Comparison of ENCODE assay signal across 13 cellular contexts in the genomic region with DNA sequence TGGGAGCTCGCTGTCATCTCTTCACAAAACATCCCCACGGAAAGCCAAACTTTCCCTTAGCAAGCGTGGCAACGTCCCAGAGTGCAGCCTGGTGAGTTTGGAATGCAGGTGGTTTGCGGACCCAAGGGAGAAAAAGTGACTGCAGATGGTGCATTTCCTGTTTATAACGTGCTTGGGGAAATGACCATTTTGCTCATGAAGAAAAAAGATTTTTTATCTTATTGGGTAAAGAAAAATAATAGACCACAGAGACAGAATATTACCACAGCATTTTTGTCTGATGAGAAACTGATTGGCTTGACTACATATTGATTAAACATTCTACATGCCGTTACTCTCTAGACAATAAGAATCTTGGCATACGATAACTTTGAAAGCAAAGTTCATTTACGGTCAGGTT.
DNase-seq lines count a peak whose midpoint lies in the region; ATAC-seq, FAIRE-seq and TF ChIP-seq lines count a peak whose summit lies in the region.
"Had no signal": no experiment of that assay in that cellular context is flagged by ENCODE, and none has a peak within 500 bp of the region (broad histone marks: within the 10 kb centered on the region; RNA-seq: fewer than 3 reads in every experiment).

No MANE protein-coding gene starts in this region.

- no peaks in the 10 kb centered on the region for H3K9me3 Mint-ChIP-seq in glutamatergic neuron (ENCODE audit: unreplicated experiment)

- no peaks in the 10 kb centered on the region for H3K36me3 ChIP-seq in brain microvascular endothelial cell (replicated peaks)
- H3K36me3 ChIP-seq: adrenal gland had no signal

- no peaks in the 10 kb centered on the region for H3K27me3 Mint-ChIP-seq in glutamatergic neuron (ENCODE audit: unreplicated experiment)

- no peaks in the 10 kb centered on the region for H3K36me3 Mint-ChIP-seq in glutamatergic neuron (ENCODE audit: unreplicated experiment)

- intact Hi-C loops in Right ventricle myocardium inferior (cut with DNase I), result no loop called here
- intact Hi-C loops in cardiac septum (cut with DNase I), result no loop called here
- intact Hi-C loops in right cardiac atrium (cut with DNase I), result no loop called here

- no peak for DNase-seq in Right ventricle myocardium inferior (ENCODE audit: missing footprints)
- no peak for DNase-seq in cardiac septum (ENCODE audit: low spot score)
- peak; percentile 60 for DNase-seq in brain microvascular endothelial cell
- peak; percentile 49 to 82 (median 65) for DNase-seq in right cardiac atrium
- no peak for DNase-seq in GM12891 (ENCODE audit: insufficient read length, low spot score)
- DNase-seq in GOT3 (lab: John Stamatoyannopoulos, UW), result no peak
- no peak for DNase-seq in glutamatergic neuron
- no peak for DNase-seq in stimulated activated CD4-positive, alpha-beta T cell treated with anti-CD3 and anti-CD28 coated beads, Interleukin-2, amount 100 ng/mL, for 48 hours
- DNase-seq: adrenal gland, NCI-H1092 treated with DMSO at 0.1 percent for 48 hours, NCI-H446, testis had no signal

- WGBS in right cardiac atrium, result 39% methylated on average over 9 of the region's 9 CpGs

- no peak overlapping the region for H3K27ac Mint-ChIP-seq in glutamatergic neuron (ENCODE audit: unreplicated experiment)

- no peaks in the 10 kb centered on the region for H3K9me3 ChIP-seq in right cardiac atrium (ENCODE audit: control insufficient read depth, low read length)
- H3K9me3 ChIP-seq: adrenal gland, testis had no signal

- H3K4me3 ChIP-seq in brain microvascular endothelial cell (ENCODE audit: low read depth, low read length) (no peak overlapping the region), right cardiac atrium (ENCODE audit: low read length) (no peak overlapping the region)
- H3K4me3 ChIP-seq: adrenal gland, testis had no signal

- TF ChIP-seq CTCF in brain microvascular endothelial cell (IDR thresholded peaks at IDR 0.05; ENCODE audit: low read depth, low read length, missing control alignments) (no peak), glutamatergic neuron (IDR thresholded peaks at IDR 0.05; ENCODE audit: partially characterized antibody, unreplicated experiment) (no peak)

- H3K4me3 Mint-ChIP-seq in glutamatergic neuron (ENCODE audit: unreplicated experiment), result no peak overlapping the region

- H3K4me1 Mint-ChIP-seq in glutamatergic neuron (ENCODE audit: low read depth, unreplicated experiment), result no peaks in the 10 kb centered on the region

- in situ Hi-C loops in brain microvascular endothelial cell (cut with HindIII; ENCODE audit: low pct_ligation_motif_present, low sequenced_read_pairs), result no loop called here

- H3K27ac ChIP-seq in brain microvascular endothelial cell (peak overlapping the region; percentile 79), right cardiac atrium (ENCODE audit: low read length) (no peak overlapping the region)

- peaks cover 7% of the 10 kb centered on the region for H3K4me1 ChIP-seq in right cardiac atrium (ENCODE audit: control insufficient read depth, insufficient read depth, low read length)

- TF ChIP-seq POLR2A in GM12891 (IDR thresholded peaks at IDR 0.05; ENCODE audit: low read depth, low read length), result no peak

- H3K27me3 ChIP-seq in brain microvascular endothelial cell (replicated peaks) (no peaks in the 10 kb centered on the region), right cardiac atrium (ENCODE audit: control insufficient read depth, insufficient read depth) (no peaks in the 10 kb centered on the region)
- H3K27me3 ChIP-seq: adrenal gland, testis had no signal

- no peak for FAIRE-seq in GM12891 (lab: Jason Lieb, UNC)
- FAIRE-seq: A204.1 had no signal

- ATAC-seq in Right ventricle myocardium inferior (peak; percentile 55), right cardiac atrium (peak in 1 of 2 donors; percentile 28)

TF ChIP-seq in GM12891, 5 proteins besides CTCF, POLR2A, EP300 and RAD21:
- TF ChIP-seq TAF1 (IDR thresholded peaks at IDR 0.05; ENCODE audit: low read depth, low read length) (no peak), SPI1 (IDR thresholded peaks at IDR 0.05; ENCODE audit: low read depth, low read length) (no peak), PAX5 (IDR thresholded peaks at IDR 0.05; ENCODE audit: insufficient read depth, low read length, severe bottlenecking) (no peak)

Comparison
In these comparisons a context has a peak if more than half of its experiments do, and no peak if none do; other contexts are left out.
1. DNase-seq: peak in brain microvascular endothelial cell (single experiment) and right cardiac atrium (3 of 3); none in Right ventricle myocardium inferior (single experiment), cardiac septum (single experiment), GM12891 (single experiment), GOT3 (single experiment), glutamatergic neuron (single experiment) and stimulated activated CD4-positive, alpha-beta T cell treated with anti-CD3 and anti-CD28 coated beads, Interleukin-2, amount 100 ng/mL, for 48 hours (0 of 2).